ENCODE assay signal across 9 cellular contexts in the genomic region with DNA sequence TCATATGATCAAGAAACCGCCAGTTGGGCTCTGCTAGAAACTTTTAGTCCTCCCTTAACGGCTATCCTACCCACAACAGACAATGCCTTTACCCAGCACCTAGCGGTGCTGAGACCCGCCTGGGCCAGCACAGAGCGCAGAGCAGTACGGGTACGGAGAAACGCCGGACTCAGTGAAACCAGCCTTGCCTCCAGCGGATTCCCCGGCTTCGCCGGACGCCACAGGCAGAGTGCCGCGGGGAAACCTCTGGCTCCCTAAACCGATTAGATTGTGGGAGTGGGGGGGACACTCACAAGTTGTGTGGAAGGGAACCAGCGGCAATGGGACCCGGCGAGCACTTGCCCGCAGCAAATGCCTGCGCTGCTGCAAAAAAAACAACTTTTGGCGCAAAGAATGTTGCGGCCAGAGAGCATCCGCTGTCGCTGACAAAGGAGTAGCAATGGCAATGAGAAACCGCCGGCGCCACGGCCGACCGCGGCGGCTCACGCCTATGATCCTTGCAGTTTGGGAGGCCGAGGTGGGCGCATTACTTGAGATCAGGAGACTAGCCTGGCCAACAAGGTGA.
DNase-seq lines count a peak whose midpoint lies in the region; ATAC-seq and TF ChIP-seq lines count a peak whose summit lies in the region.
"Had no signal": no experiment of that assay in that cellular context is flagged by ENCODE, and none has a peak within 500 bp of the region (broad histone marks: within the 10 kb centered on the region; RNA-seq: fewer than 3 reads in every experiment).

No MANE protein-coding gene starts in this region.

- peak; percentile 41 to 81 (median 65) for DNase-seq in CD8-positive, alpha-beta T cell
- DNase-seq in activated CD8-positive, alpha-beta memory T cell treated with anti-CD3 and anti-CD28 coated beads, Interleukin-2, amount 10 ng/mL, durations not matched to agents 7 days and 5 days: peak; percentile 85
- DNase-seq in fibroblast of lung (ENCODE audit: low read depth in 2 of 2) (peak; percentile 57 to 64), nephron progenitor cell (no peak), MG63 (no peak)

- peak overlapping the region; percentile 99 for H3K27ac Mint-ChIP-seq in CD8-positive, alpha-beta T cell
- H3K27ac Mint-ChIP-seq in IgD-negative memory B cell: peak overlapping the region; percentile 98 to 100 (median 99)
- H3K27ac Mint-ChIP-seq in activated CD8-positive, alpha-beta memory T cell treated with anti-CD3 and anti-CD28 coated beads, Interleukin-2, amount 10 ng/mL, durations not matched to agents 7 days and 5 days: peak overlapping the region; percentile 99
- no peak overlapping the region for H3K27ac Mint-ChIP-seq in nephron progenitor cell
- H3K27ac Mint-ChIP-seq: nephron had no signal

- H3K9me3 ChIP-seq in CD8-positive, alpha-beta T cell (ENCODE audit: low read length): peaks cover 13% of the 10 kb centered on the region
- H3K9me3 ChIP-seq in fibroblast of lung (ENCODE audit: control insufficient read depth, insufficient read depth, low read depth, low read length): no peaks in the 10 kb centered on the region
- peaks cover 25% of the 10 kb centered on the region for H3K9me3 ChIP-seq in MG63

- peak overlapping the region; percentile 62 for H3K4me2 ChIP-seq in fibroblast of lung (ENCODE audit: extremely low read depth, insufficient read depth, low read length)

- no peaks in the 10 kb centered on the region for H3K27me3 ChIP-seq in CD8-positive, alpha-beta T cell (ENCODE audit: insufficient read depth, low read length)
- H3K27me3 ChIP-seq in fibroblast of lung (ENCODE audit: control insufficient read depth, insufficient read depth, low read length) (no peaks in the 10 kb centered on the region), MG63 (no peaks in the 10 kb centered on the region)

- H2AFZ ChIP-seq in fibroblast of lung (ENCODE audit: low read length): peak overlapping the region; percentile 50

- peak; percentile 8 for ATAC-seq in CD8-positive, alpha-beta T cell
- peak; percentile 34 for ATAC-seq in GM19467 (IDR thresholded peaks at IDR 0.05; ENCODE audit: unreplicated experiment)
- ATAC-seq in activated CD8-positive, alpha-beta memory T cell treated with anti-CD3 and anti-CD28 coated beads, Interleukin-2, amount 10 ng/mL, durations not matched to agents 7 days and 5 days: peak; percentile 28

- POLR2A ChIA-PET in CD8-positive, alpha-beta T cell (lab: Charles Lee): interaction anchor here (1.1 to 10.2 kb wide), 10 partner anchors 39 to 532 kb away, joined by 3 to 275 read pairs (median 57); a partner anchor contains a TSS

- peaks cover 34% of the 10 kb centered on the region for H3K4me1 Mint-ChIP-seq in CD8-positive, alpha-beta T cell (ENCODE audit: low read depth)
- H3K4me1 Mint-ChIP-seq in IgD-negative memory B cell: peaks cover 5 to 26% (median 9%) of the 10 kb centered on the region in 3 donors
- H3K4me1 Mint-ChIP-seq in activated CD8-positive, alpha-beta memory T cell treated with anti-CD3 and anti-CD28 coated beads, Interleukin-2, amount 10 ng/mL, durations not matched to agents 7 days and 5 days: peaks cover 33% of the 10 kb centered on the region
- no peaks in the 10 kb centered on the region for H3K4me1 Mint-ChIP-seq in nephron progenitor cell
- H3K4me1 Mint-ChIP-seq: nephron had no signal

- no peaks in the 10 kb centered on the region for H4K20me1 ChIP-seq in fibroblast of lung (ENCODE audit: control insufficient read depth, extremely low read depth, insufficient read depth, low read length)

- no peaks in the 10 kb centered on the region for H3K27me3 Mint-ChIP-seq in CD8-positive, alpha-beta T cell (ENCODE audit: low read depth)
- H3K27me3 Mint-ChIP-seq in IgD-negative memory B cell (no peaks in the 10 kb centered on the region), nephron progenitor cell (ENCODE audit: low read depth, poor library complexity) (peaks cover 7% of the 10 kb centered on the region)
- H3K27me3 Mint-ChIP-seq in activated CD8-positive, alpha-beta memory T cell treated with anti-CD3 and anti-CD28 coated beads, Interleukin-2, amount 10 ng/mL, durations not matched to agents 7 days and 5 days: no peaks in the 10 kb centered on the region

- H3K9me3 Mint-ChIP-seq in CD8-positive, alpha-beta T cell: peaks cover 4% of the 10 kb centered on the region
- H3K9me3 Mint-ChIP-seq in IgD-negative memory B cell: peaks cover 0 to 7% (median 0%) of the 10 kb centered on the region in 3 donors
- peaks cover 6% of the 10 kb centered on the region for H3K9me3 Mint-ChIP-seq in activated CD8-positive, alpha-beta memory T cell treated with anti-CD3 and anti-CD28 coated beads, Interleukin-2, amount 10 ng/mL, durations not matched to agents 7 days and 5 days (ENCODE audit: low read depth)
- H3K9me3 Mint-ChIP-seq in nephron progenitor cell: peaks cover 29% of the 10 kb centered on the region

- peak overlapping the region; percentile 94 for H3K27ac ChIP-seq in CD8-positive, alpha-beta T cell (ENCODE audit: low read depth, low read length)
- H3K27ac ChIP-seq in fibroblast of lung (ENCODE audit: insufficient read depth, low read length): peak overlapping the region; percentile 93
- peak overlapping the region in 20 of 21 experiments; percentile 86 to 99 (median 94) for H3K27ac ChIP-seq in skin epidermis

- peaks cover 12% of the 10 kb centered on the region for H3K79me2 ChIP-seq in fibroblast of lung (ENCODE audit: control insufficient read depth, insufficient read depth, low read length)

- CTCF ChIA-PET in CD8-positive, alpha-beta T cell (lab: Charles Lee): interaction anchor here (1.2 to 8.1 kb wide), 6 partner anchors 31 to 90 kb away, joined by 3 to 99 read pairs (median 24); no protein-coding TSS in a partner anchor
- CTCF ChIA-PET in activated CD8-positive, alpha-beta memory T cell treated with anti-CD3 and anti-CD28 coated beads, Interleukin-2, amount 10 ng/mL, durations not matched to agents 7 days and 5 days (lab: Charles Lee): interaction anchor here (1.0 to 5.5 kb wide), 8 partner anchors 37 to 115 kb away, joined by 3 to 65 read pairs (median 19); a partner anchor contains a TSS

- H3K36me3 ChIP-seq in CD8-positive, alpha-beta T cell (ENCODE audit: insufficient read depth, low read length): no peaks in the 10 kb centered on the region
- H3K36me3 ChIP-seq in fibroblast of lung (ENCODE audit: control insufficient read depth, insufficient read depth, low read length): no peaks in the 10 kb centered on the region
- H3K36me3 ChIP-seq in MG63: no peaks in the 10 kb centered on the region

- intact Hi-C loops in CD8-positive, alpha-beta T cell (cut with DNase I, micrococcal nuclease): loop anchor here (1.0 to 2.0 kb wide), 6 partner anchors 40 to 169 kb away; no protein-coding TSS in a partner anchor

- TF ChIP-seq CTCF in CD8-positive, alpha-beta T cell (IDR thresholded peaks at IDR 0.05): no peak
- TF ChIP-seq CTCF in fibroblast of lung (conservative IDR thresholded peaks at IDR 0.05 in 1 of 2, IDR thresholded peaks at IDR 0.05 in 1 of 2; ENCODE audit: low read depth in 1 of 2, low read length in 2 of 2) (no peak), nephron progenitor cell (IDR thresholded peaks at IDR 0.05) (no peak)

- H3K4me3 Mint-ChIP-seq in CD8-positive, alpha-beta T cell: peak overlapping the region; percentile 94
- H3K4me3 Mint-ChIP-seq in IgD-negative memory B cell (peak overlapping the region; percentile 95 to 99 (median 97)), nephron progenitor cell (no peak overlapping the region)
- peak overlapping the region; percentile 83 for H3K4me3 Mint-ChIP-seq in activated CD8-positive, alpha-beta memory T cell treated with anti-CD3 and anti-CD28 coated beads, Interleukin-2, amount 10 ng/mL, durations not matched to agents 7 days and 5 days
- H3K4me3 Mint-ChIP-seq: nephron had no signal

- peaks cover 20% of the 10 kb centered on the region for H3K4me1 ChIP-seq in CD8-positive, alpha-beta T cell (ENCODE audit: insufficient read depth, low read length)
- peaks cover 9% of the 10 kb centered on the region for H3K4me1 ChIP-seq in fibroblast of lung (ENCODE audit: control insufficient read depth, extremely low read depth, insufficient read depth, low read length)

- peaks cover 16% of the 10 kb centered on the region for H3K36me3 Mint-ChIP-seq in CD8-positive, alpha-beta T cell
- H3K36me3 Mint-ChIP-seq in IgD-negative memory B cell: no peaks in the 10 kb centered on the region
- peaks cover 25% of the 10 kb centered on the region for H3K36me3 Mint-ChIP-seq in activated CD8-positive, alpha-beta memory T cell treated with anti-CD3 and anti-CD28 coated beads, Interleukin-2, amount 10 ng/mL, durations not matched to agents 7 days and 5 days
- H3K36me3 Mint-ChIP-seq in nephron progenitor cell (ENCODE audit: low read depth): no peaks in the 10 kb centered on the region

- peak overlapping the region; percentile 72 for H3K4me3 ChIP-seq in CD8-positive, alpha-beta T cell (ENCODE audit: low read depth, low read length)
- H3K4me3 ChIP-seq in fibroblast of lung (replicated peaks in 1 of 4; ENCODE audit: control extremely low read depth in 1 of 4, insufficient read depth in 1 of 4, low read depth in 3 of 4, low read length in 4 of 4) (peak overlapping the region; percentile 30 to 84 (median 49)), skin epidermis (peak overlapping the region; percentile 47 to 58 (median 54)), MG63 (no peak overlapping the region)

- H3K9ac ChIP-seq in fibroblast of lung (ENCODE audit: insufficient read depth, low read length): peak overlapping the region; percentile 73

Comparison
In these comparisons a context has a peak if more than half of its experiments do, and no peak if none do; other contexts are left out.
1. DNase-seq: peak in CD8-positive, alpha-beta T cell (7 of 7), activated CD8-positive, alpha-beta memory T cell treated with anti-CD3 and anti-CD28 coated beads, Interleukin-2, amount 10 ng/mL, durations not matched to agents 7 days and 5 days (single experiment) and fibroblast of lung (2 of 2); none in nephron progenitor cell (single experiment) and MG63 (single experiment).
2. Peak in every context shown above with its lines, with median percentiles within 50 percentile points of each other: ATAC-seq and H3K27ac ChIP-seq.